ENCODE assay signal across 7 cellular contexts in the genomic region with DNA sequence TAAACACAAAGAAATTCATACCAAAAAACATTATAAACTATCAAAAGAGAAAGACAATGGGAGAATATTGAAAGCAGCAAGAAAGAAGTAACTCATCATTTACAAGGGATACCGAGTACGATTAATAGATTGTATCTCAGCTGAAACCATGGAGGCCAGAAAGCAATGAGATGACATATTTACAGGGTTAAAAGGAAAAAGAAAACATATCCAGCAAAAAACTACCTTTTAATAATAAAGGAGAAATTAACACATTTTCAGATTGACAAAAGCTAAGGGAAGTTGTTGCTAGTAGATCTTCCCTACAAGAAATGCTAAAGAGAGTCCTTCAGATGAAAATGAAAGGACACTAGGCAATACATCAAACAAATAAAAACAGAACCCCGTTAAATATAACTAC.
"Had no signal": no experiment of that assay in that cellular context is flagged by ENCODE, and none has a peak within 500 bp of the region (broad histone marks: within the 10 kb centered on the region; RNA-seq: fewer than 3 reads in every experiment).

No MANE protein-coding gene starts in this region.

- ATAC-seq: HCT116, K562 had no signal

- DNase-seq: GOT3, H7, HFFc6, IMR-90 had no signal

- H3K4me3 ChIP-seq: HAP-1, K562 had no signal

- H3K4me3 Mint-ChIP-seq: HFFc6 had no signal

- H3K9me3 Mint-ChIP-seq: HFFc6 had no signal

- H3K4me1 ChIP-seq: HAP-1 had no signal

- H3K36me3 ChIP-seq: HAP-1 had no signal

- H3K27ac Mint-ChIP-seq: HFFc6 had no signal

- H3K9me3 ChIP-seq: HAP-1 had no signal
